8 cellular contexts compared by ENCODE assay signal in the genomic region with DNA sequence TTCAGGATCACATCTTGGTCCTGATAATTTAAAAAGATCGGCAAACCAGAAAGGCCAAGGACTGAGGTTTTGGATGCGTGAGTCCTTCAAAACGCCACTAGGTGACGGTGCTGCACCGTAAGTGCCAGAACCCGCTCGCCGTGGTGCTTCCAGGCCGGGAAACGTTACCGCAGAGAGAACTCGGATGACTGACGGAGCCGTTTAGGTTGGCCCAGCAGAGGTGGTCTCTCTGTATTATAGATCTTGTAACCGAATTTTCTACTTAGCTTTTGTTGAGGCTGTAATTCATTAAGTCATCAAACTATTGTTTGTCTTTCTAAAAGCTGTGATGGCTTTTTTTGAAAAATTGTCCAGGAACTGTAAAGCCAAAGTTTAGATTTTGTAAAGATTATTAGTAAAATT. TPM values are rescaled to one million over a fixed set of nuclear protein-coding genes. Genes with fewer than 3 reads are reported as not detected.
DNase-seq lines count a peak whose midpoint lies in the region; ATAC-seq and TF ChIP-seq lines count a peak whose summit lies in the region.

No MANE protein-coding gene starts in this region.

- H3K36me3 Mint-ChIP-seq in CD14-positive monocyte (no peaks in the 10 kb centered on the region), natural killer cell (no peaks in the 10 kb centered on the region)

- no peak overlapping the region for H3K9ac ChIP-seq in OCI-LY3 (ENCODE audit: low read length)

- ATAC-seq in GM19395 (IDR thresholded peaks at IDR 0.05; ENCODE audit: unreplicated experiment) (peak; percentile 92), natural killer cell (peak; percentile 74 to 92 (median 90))

- peak; percentile 51 for DNase-seq in CD14-positive monocyte (ENCODE audit: low spot score)
- peak; percentile 30 for DNase-seq in HS-27A (ENCODE audit: low read depth)
- peak; percentile 78 for DNase-seq in activated CD8-positive, alpha-beta memory T cell treated with anti-CD3 and anti-CD28 coated beads, Interleukin-2, amount 50 U/mL, for 48 hours
- peak; percentile 76 to 82 for DNase-seq in erythroblast (lab: John Stamatoyannopoulos, UW)
- DNase-seq in natural killer cell: peak; percentile 44
- peak; percentile 8 to 55 (median 36) for DNase-seq in stimulated activated naive CD4-positive, alpha-beta T cell (lab: John Stamatoyannopoulos, UW)

- H3K4me3 Mint-ChIP-seq in CD14-positive monocyte: peak overlapping the region in 1 of 2 donors; percentile 30
- no peak overlapping the region for H3K4me3 Mint-ChIP-seq in natural killer cell

- H3K4me1 Mint-ChIP-seq in CD14-positive monocyte (peaks cover 4% of the 10 kb centered on the region), natural killer cell (no peaks in the 10 kb centered on the region)

- H3K9me3 ChIP-seq in OCI-LY3 (ENCODE audit: insufficient read depth, low read length): no peaks in the 10 kb centered on the region

- H3K9me3 Mint-ChIP-seq in CD14-positive monocyte: peaks cover 0 to under 1% (median 0%) of the 10 kb centered on the region in 7 donors
- no peaks in the 10 kb centered on the region for H3K9me3 Mint-ChIP-seq in natural killer cell

- H3K27ac Mint-ChIP-seq in CD14-positive monocyte: no peak overlapping the region
- H3K27ac Mint-ChIP-seq in natural killer cell: no peak overlapping the region

- H3K27me3 Mint-ChIP-seq in CD14-positive monocyte (ENCODE audit: low read depth in 3 of 3): peaks cover 13 to 35% (median 18%) of the 10 kb centered on the region in 3 donors
- H3K27me3 Mint-ChIP-seq in natural killer cell (ENCODE audit: low read depth in 2 of 2): peaks cover 8 to 27% of the 10 kb centered on the region in 2 donors

- H3K4me1 ChIP-seq in OCI-LY3 (ENCODE audit: low read length): peaks cover 3% of the 10 kb centered on the region; the same call in 1 of the 2 replicates

- no peak for TF ChIP-seq POLR2A in erythroblast (IDR thresholded peaks at IDR 0.05; ENCODE audit: low read length)

- H3K4me3 ChIP-seq in OCI-LY3 (ENCODE audit: low read length): no peak overlapping the region

- H3K4me2 ChIP-seq in OCI-LY3 (ENCODE audit: low read length): peak overlapping the region; percentile 43

- TF ChIP-seq CTCF in CD14-positive monocyte (IDR thresholded peaks at IDR 0.05) (peak; percentile 87), OCI-LY3 (IDR thresholded peaks at IDR 0.05; ENCODE audit: low read depth, low read length) (peak; percentile 89), natural killer cell (IDR thresholded peaks at IDR 0.05) (peak; percentile 97)

- peaks cover 34% of the 10 kb centered on the region for H3K27me3 ChIP-seq in OCI-LY3 (ENCODE audit: low read depth, low read length)

- no peaks in the 10 kb centered on the region for H3K79me2 ChIP-seq in OCI-LY3 (ENCODE audit: low read length)

- H3K27ac ChIP-seq in OCI-LY3 (ENCODE audit: low read length): no peak overlapping the region

- H3K36me3 ChIP-seq in OCI-LY3 (replicated peaks; ENCODE audit: low read depth, low read length): no peaks in the 10 kb centered on the region

- H2AFZ ChIP-seq in OCI-LY3 (ENCODE audit: low read depth, low read length): 0 out of 2 replicates have a peak overlapping the region, but pooled peaks have one; percentile 58

- no peaks in the 10 kb centered on the region for H4K20me1 ChIP-seq in OCI-LY3 (ENCODE audit: insufficient read depth, low read length)

- intact Hi-C loops in CD14-positive monocyte (cut with micrococcal nuclease) (loop anchor here (10.0 kb wide), 3 partner anchors 100 to 1680 kb away; no protein-coding TSS in a partner anchor), natural killer cell (cut with micrococcal nuclease) (loop anchor here (1.0 to 2.0 kb wide), 2 partner anchors 96 to 1678 kb away; no protein-coding TSS in a partner anchor)

RNA-seq across cellular contexts. Expression of gene ADCYAP1, which starts 39.8 kb away (rescaled TPM):
- not detected for polyA plus RNA-seq in CD14-positive monocyte
- total RNA-seq in natural killer cell: under 1 TPM in 1 of 3 donors, not detected in 2; 0.45 TPM

RNA-seq across cellular contexts. Expression of gene YES1, which starts 52.8 kb away (rescaled TPM):
- polyA plus RNA-seq in CD14-positive monocyte: not detected
- total RNA-seq in natural killer cell: 100 to 1,000 TPM in 1 of 3 donors, 10 to 100 TPM in 2; 70.2 to 101 (median 76.2) TPM
